Comparison of ENCODE assay signal across 8 cellular contexts in genomic region chr10:22339761-22340361, GRCh38. TPM values are rescaled to one million over a fixed set of nuclear protein-coding genes. Genes with fewer than 3 reads are reported as not detected.
DNase-seq lines count a peak whose midpoint lies in the region; ATAC-seq, FAIRE-seq and TF ChIP-seq lines count a peak whose summit lies in the region.

No MANE protein-coding gene starts in this region.

- H4K91ac ChIP-seq in IMR-90 (ENCODE audit: insufficient read depth, low read depth, low read length), result no peak overlapping the region

- H3K9ac ChIP-seq in IMR-90 (ENCODE audit: low read depth, low read length) (no peak overlapping the region), mesendoderm (ENCODE audit: low read length) (no peak overlapping the region)

- no TSS peak for BruUV-seq in IMR-90 (replicated peaks; lab: Mats Ljungman, UMichigan)

- H4K8ac ChIP-seq in IMR-90 (ENCODE audit: low read depth in 2 of 2, low read length in 2 of 2), result no peak overlapping the region
- H4K8ac ChIP-seq in mesendoderm (ENCODE audit: low read depth, low read length), result no peak overlapping the region

- peaks cover 77% of the 10 kb centered on the region for H3K27me3 Mint-ChIP-seq in CD4-positive, CD25-positive, alpha-beta regulatory T cell

- no peak for TF ChIP-seq RAD21 in IMR-90 (IDR thresholded peaks at IDR 0.05; ENCODE audit: low read length)

- peaks cover 48% of the 10 kb centered on the region for H3K4me1 ChIP-seq in CD4-positive, CD25-positive, alpha-beta regulatory T cell (ENCODE audit: control insufficient read depth, insufficient read depth, low read length, poor library complexity, severe bottlenecking)
- H3K4me1 ChIP-seq in IMR-90 (ENCODE audit: control insufficient read depth, insufficient read depth, low read length) (no peaks in the 10 kb centered on the region), body of pancreas (peaks cover 30% of the 10 kb centered on the region), mesendoderm (ENCODE audit: control insufficient read depth, low read depth, low read length) (no peaks in the 10 kb centered on the region)

- peak overlapping the region; percentile 84 to 96 (median 90) for H3K27ac Mint-ChIP-seq in CD4-positive, CD25-positive, alpha-beta regulatory T cell

- peak overlapping the region; percentile 49 for H3K27ac ChIP-seq in CD4-positive, CD25-positive, alpha-beta regulatory T cell (ENCODE audit: insufficient read depth, low read length, poor library complexity, severe bottlenecking)
- H3K27ac ChIP-seq in IMR-90 (ENCODE audit: insufficient read depth, low read length) (no peak overlapping the region), body of pancreas (peak overlapping the region in 3 of 4 donors; percentile 93 to 98 (median 97)), mesendoderm (ENCODE audit: low read depth, low read length) (no peak overlapping the region)

- H3K9me1 ChIP-seq in IMR-90 (ENCODE audit: insufficient read depth, low read length), result no peaks in the 10 kb centered on the region

- no peaks in the 10 kb centered on the region for H4K20me1 ChIP-seq in IMR-90 (ENCODE audit: insufficient read depth, low read length)

- H3K36me3 ChIP-seq in CD4-positive, CD25-positive, alpha-beta regulatory T cell (ENCODE audit: control insufficient read depth, insufficient read depth, low read length), result no peaks in the 10 kb centered on the region
- H3K36me3 ChIP-seq in IMR-90 (ENCODE audit: control insufficient read depth, insufficient read depth, low read length), result no peaks in the 10 kb centered on the region
- no peaks in the 10 kb centered on the region for H3K36me3 ChIP-seq in body of pancreas (replicated peaks in 1 of 2; ENCODE audit: insufficient read depth in 1 of 2, low read depth in 2 of 2)
- H3K36me3 ChIP-seq in mesendoderm (ENCODE audit: control insufficient read depth, insufficient read depth, low read length), result no peaks in the 10 kb centered on the region

- no peak overlapping the region for H2BK20ac ChIP-seq in IMR-90 (ENCODE audit: low read depth, low read length)

- no peak for TF ChIP-seq POLR2A in IMR-90 (IDR thresholded peaks at IDR 0.05; ENCODE audit: low read depth, low read length)
- TF ChIP-seq POLR2A in body of pancreas (IDR thresholded peaks at IDR 0.05), result no peak

- no peak overlapping the region for H2AK9ac ChIP-seq in IMR-90 (replicated peaks; ENCODE audit: low read depth, low read length, poor library complexity)

- no peaks in the 10 kb centered on the region for H3K79me1 ChIP-seq in IMR-90 (ENCODE audit: low read depth in 1 of 2, low read length in 2 of 2)
- H3K79me1 ChIP-seq in mesendoderm (ENCODE audit: low read length), result no peaks in the 10 kb centered on the region

- in situ Hi-C loops in IMR-90 (cut with MboI; ENCODE audit: low sequenced_read_pairs), result no loop called here

- dilution Hi-C loops in IMR-90 (cut with HindIII; ENCODE audit: low sequenced_read_pairs, unreplicated experiment), result no loop called here

- CTCF ChIA-PET in IMR-90 (lab: Yijun Ruan, JAX), result interaction anchor here (0.6 to 0.7 kb wide), 3 partner anchors 8 to 459 kb away, joined by 3 read pairs; no protein-coding TSS in a partner anchor

- no peak for ATAC-seq in CD4-positive, CD25-positive, alpha-beta regulatory T cell (ENCODE audit: low read depth in 2 of 2)
- ATAC-seq in IMR-90 (ENCODE audit: low read depth) (no peak), body of pancreas (no peak), GM19467 (IDR thresholded peaks at IDR 0.05; ENCODE audit: unreplicated experiment) (no peak)

- H2BK5ac ChIP-seq in IMR-90 (ENCODE audit: low read depth, low read length, poor library complexity, severe bottlenecking) (no peak overlapping the region), mesendoderm (ENCODE audit: low read length) (no peak overlapping the region)

- no peak overlapping the region for H2AFZ ChIP-seq in IMR-90 (replicated peaks; ENCODE audit: low read length, poor library complexity)

- H3K4me1 Mint-ChIP-seq in CD4-positive, CD25-positive, alpha-beta regulatory T cell, result peaks cover 11 to 41% (median 38%) of the 10 kb centered on the region in 4 donors

- FAIRE-seq in HTR-8/SVneo (lab: Jason Lieb, UNC), result no peak

- no peak overlapping the region for H4K5ac ChIP-seq in IMR-90 (ENCODE audit: low read depth, low read length)
- H4K5ac ChIP-seq in mesendoderm (ENCODE audit: low read length), result no peak overlapping the region

- H3K4me3 ChIP-seq in CD4-positive, CD25-positive, alpha-beta regulatory T cell (ENCODE audit: low read depth, low read length), result peak overlapping the region; percentile 84
- H3K4me3 ChIP-seq in IMR-90 (ENCODE audit: insufficient read depth, low read depth, low read length) (peak overlapping the region; percentile 74), body of pancreas (peak overlapping the region in 1 of 2 donors; percentile 52), mesendoderm (ENCODE audit: low read length) (no peak overlapping the region)

- peaks cover 70% of the 10 kb centered on the region for H3K27me3 ChIP-seq in CD4-positive, CD25-positive, alpha-beta regulatory T cell (ENCODE audit: control insufficient read depth, insufficient read depth, low read length)
- H3K27me3 ChIP-seq in IMR-90 (ENCODE audit: control insufficient read depth, insufficient read depth, low read length) (peaks cover 67% of the 10 kb centered on the region), body of pancreas (peaks cover 13 to 43% of the 10 kb centered on the region in 2 donors), mesendoderm (ENCODE audit: insufficient read depth, low read length, poor library complexity) (peaks cover 53% of the 10 kb centered on the region)

- H2BK15ac ChIP-seq in IMR-90 (ENCODE audit: low read depth, low read length), result no peak overlapping the region
- H2BK15ac ChIP-seq in mesendoderm (replicated peaks; ENCODE audit: low read depth), result no peak overlapping the region

- TF ChIP-seq CTCF in IMR-90 (conservative IDR thresholded peaks at IDR 0.05; ENCODE audit: low read depth, low read length), result no peak
- TF ChIP-seq CTCF in body of pancreas (IDR thresholded peaks at IDR 0.05), result no peak

- H2AK5ac ChIP-seq in IMR-90 (ENCODE audit: low read depth, low read length) (no peak overlapping the region), mesendoderm (ENCODE audit: low read length) (no peak overlapping the region)

- H3K4me2 ChIP-seq in IMR-90 (ENCODE audit: low read depth, low read length) (peak overlapping the region; percentile 84), mesendoderm (ENCODE audit: low read length) (peak overlapping the region; percentile 58)

- DNase-seq in CD4-positive, CD25-positive, alpha-beta regulatory T cell, result no peak
- no peak for DNase-seq in IMR-90
- no peak for DNase-seq in body of pancreas
- no peak for DNase-seq in mesendoderm
- DNase-seq in NCI-H2081 (lab: John Stamatoyannopoulos, UW), result no peak
- DNase-seq in HTR-8/SVneo (ENCODE audit: insufficient read length, low spot score), result no peak
- DNase-seq in NCI-H774 (lab: John Stamatoyannopoulos, UW), result no peak

- peak overlapping the region; percentile 90 to 99 (median 94) for H3K4me3 Mint-ChIP-seq in CD4-positive, CD25-positive, alpha-beta regulatory T cell

- no peak overlapping the region for H2BK120ac ChIP-seq in IMR-90 (ENCODE audit: low read depth, low read length)
- no peak overlapping the region for H2BK120ac ChIP-seq in mesendoderm (ENCODE audit: low read depth, low read length)

- intact Hi-C loops in IMR-90 (cut with micrococcal nuclease), result loop anchor here (2.0 to 5.0 kb wide), 3 partner anchors 97 to 647 kb away; partner anchors contain the start of gene PIP4K2A
- intact Hi-C loops in body of pancreas (cut with DNase I), result no loop called here

- H3K18ac ChIP-seq in IMR-90 (ENCODE audit: low read depth, low read length) (no peak overlapping the region), mesendoderm (ENCODE audit: low read length) (no peak overlapping the region)

- WGBS in IMR-90 (ENCODE audit: extremely low coverage in 2 of 2, insufficient read length in 1 of 2), 2 experiments, result 6% methylated on average over 3 of the region's 15 CpGs; no CpG with 5 or more reads in 1 of the 2 experiments
- 0 to 1% methylated on average over 15 of the region's 15 CpGs for WGBS in body of pancreas, 2 donors
- no CpG with 5 or more reads among the region's 15 CpGs for WGBS in mesendoderm (ENCODE audit: extremely low coverage, insufficient coverage, low lambda C conversion rate)

- H3K23ac ChIP-seq in IMR-90 (ENCODE audit: low read depth, low read length) (no peak overlapping the region), mesendoderm (ENCODE audit: low read length) (no peak overlapping the region)

- H3K9me3 Mint-ChIP-seq in CD4-positive, CD25-positive, alpha-beta regulatory T cell, result peaks cover 0 to 13% (median 3%) of the 10 kb centered on the region in 7 donors

- POLR2A ChIA-PET in IMR-90 (lab: Charles Lee; ENCODE audit: unreplicated experiment), result interaction anchor here (0.6 kb wide), 2 partner anchors 34 to 70 kb away, joined by 3 to 4 read pairs; no protein-coding TSS in a partner anchor

- H3K56ac ChIP-seq in IMR-90 (ENCODE audit: extremely low read depth, insufficient read depth, low read length), result no peak overlapping the region
- no peak overlapping the region for H3K56ac ChIP-seq in mesendoderm (ENCODE audit: low read length)

- no peaks in the 10 kb centered on the region for H3K79me2 ChIP-seq in mesendoderm (ENCODE audit: control insufficient read depth, insufficient read depth, low read length)

- no peaks in the 10 kb centered on the region for H3K36me3 Mint-ChIP-seq in CD4-positive, CD25-positive, alpha-beta regulatory T cell

- no peak overlapping the region for H3K4ac ChIP-seq in IMR-90 (ENCODE audit: low read depth, low read length)
- no peak overlapping the region for H3K4ac ChIP-seq in mesendoderm (ENCODE audit: low read depth, low read length)

- no peak overlapping the region for H3K14ac ChIP-seq in IMR-90 (replicated peaks; ENCODE audit: low read depth, low read length)

- H3K9me3 ChIP-seq in CD4-positive, CD25-positive, alpha-beta regulatory T cell (ENCODE audit: control insufficient read depth in 2 of 2, low read length in 2 of 2), result peaks cover 3 to 14% of the 10 kb centered on the region in 2 experiments
- peaks cover 14% of the 10 kb centered on the region for H3K9me3 ChIP-seq in IMR-90 (ENCODE audit: control insufficient read depth, insufficient read depth, low read length)
- no peaks in the 10 kb centered on the region for H3K9me3 ChIP-seq in body of pancreas

RNA-seq across cellular contexts. Expression of gene SPAG6, which starts 5.4 kb away (rescaled TPM):
- not detected for total RNA-seq in CD4-positive, CD25-positive, alpha-beta regulatory T cell
- polyA plus RNA-seq in CD4-positive, CD25-positive, alpha-beta regulatory T cell, result under 1 TPM in 2 of 4 donors, not detected in 2; 0.15 to 0.18 TPM
- total RNA-seq in IMR-90 (2012; rRNA removed) (not detected in 2 replicates), body of pancreas (under 1 TPM in 1 of 2 donors, not detected in 1; 0.26 TPM)
- polyA plus RNA-seq in IMR-90 (2012; rRNA removed), result not detected in 2 replicates
- not detected in 2 replicates for polyA plus RNA-seq in IMR-90 (2012; cell fraction: cytosol; rRNA removed)
- not detected in 2 replicates for polyA plus RNA-seq in IMR-90 (2012; cell fraction: nucleus; rRNA removed; ENCODE audit: low replicate concordance)
- polyA plus RNA-seq in mesendoderm (2013, experiment 1 of 2), result 0.10 TPM
- 0.06 TPM for polyA plus RNA-seq in mesendoderm (2013, experiment 2 of 2)

RNA-seq across cellular contexts. Expression of gene BMI1, which starts 19.0 kb away (rescaled TPM):
- 35.3 TPM for total RNA-seq in CD4-positive, CD25-positive, alpha-beta regulatory T cell
- 10 to 100 TPM; 27.0 to 35.3 (median 31.0) TPM for polyA plus RNA-seq in CD4-positive, CD25-positive, alpha-beta regulatory T cell
- 25.8 and 38.3 TPM in 2 replicates for total RNA-seq in IMR-90 (2012; rRNA removed)
- 19.7 and 19.9 TPM in 2 replicates for polyA plus RNA-seq in IMR-90 (2012; rRNA removed)
- polyA plus RNA-seq in IMR-90 (2012; cell fraction: cytosol; rRNA removed), result 3.9 and 8.7 TPM in 2 replicates
- polyA plus RNA-seq in IMR-90 (2012; cell fraction: nucleus; rRNA removed; ENCODE audit: low replicate concordance), result 5.1 and 28.1 TPM in 2 replicates
- total RNA-seq in body of pancreas, result 10 to 100 TPM; 24.7 to 38.7 TPM
- 5.0 TPM for polyA plus RNA-seq in mesendoderm (2013, experiment 1 of 2)
- polyA plus RNA-seq in mesendoderm (2013, experiment 2 of 2), result 4.8 TPM

RNA-seq across cellular contexts. Expression of gene COMMD3, which starts 23.7 kb away (rescaled TPM):
- 30.6 TPM for total RNA-seq in CD4-positive, CD25-positive, alpha-beta regulatory T cell
- polyA plus RNA-seq in CD4-positive, CD25-positive, alpha-beta regulatory T cell, result 10 to 100 TPM; 85.3 to 99.8 (median 93.6) TPM
- total RNA-seq in IMR-90 (2012; rRNA removed) (33.1 and 44.8 TPM in 2 replicates), body of pancreas (10 to 100 TPM; 14.8 to 32.7 TPM)
- polyA plus RNA-seq in IMR-90 (2012; rRNA removed), result 25.4 and 30.8 TPM in 2 replicates
- polyA plus RNA-seq in IMR-90 (2012; cell fraction: cytosol; rRNA removed), result 29.0 and 38.5 TPM in 2 replicates
- 13.4 and 38.7 TPM in 2 replicates for polyA plus RNA-seq in IMR-90 (2012; cell fraction: nucleus; rRNA removed; ENCODE audit: low replicate concordance)
- polyA plus RNA-seq in mesendoderm (2013, experiment 1 of 2), result 3.0 TPM
- 2.8 TPM for polyA plus RNA-seq in mesendoderm (2013, experiment 2 of 2)

Comparison
In these comparisons a context has a peak if more than half of its experiments do, and no peak if none do; other contexts are left out.
1. H3K27ac ChIP-seq: peak in CD4-positive, CD25-positive, alpha-beta regulatory T cell (single experiment) and body of pancreas (3 of 4); none in IMR-90 (single experiment) and mesendoderm (single experiment).